ENCODE assay signal across 8 cellular contexts in the genomic region with DNA sequence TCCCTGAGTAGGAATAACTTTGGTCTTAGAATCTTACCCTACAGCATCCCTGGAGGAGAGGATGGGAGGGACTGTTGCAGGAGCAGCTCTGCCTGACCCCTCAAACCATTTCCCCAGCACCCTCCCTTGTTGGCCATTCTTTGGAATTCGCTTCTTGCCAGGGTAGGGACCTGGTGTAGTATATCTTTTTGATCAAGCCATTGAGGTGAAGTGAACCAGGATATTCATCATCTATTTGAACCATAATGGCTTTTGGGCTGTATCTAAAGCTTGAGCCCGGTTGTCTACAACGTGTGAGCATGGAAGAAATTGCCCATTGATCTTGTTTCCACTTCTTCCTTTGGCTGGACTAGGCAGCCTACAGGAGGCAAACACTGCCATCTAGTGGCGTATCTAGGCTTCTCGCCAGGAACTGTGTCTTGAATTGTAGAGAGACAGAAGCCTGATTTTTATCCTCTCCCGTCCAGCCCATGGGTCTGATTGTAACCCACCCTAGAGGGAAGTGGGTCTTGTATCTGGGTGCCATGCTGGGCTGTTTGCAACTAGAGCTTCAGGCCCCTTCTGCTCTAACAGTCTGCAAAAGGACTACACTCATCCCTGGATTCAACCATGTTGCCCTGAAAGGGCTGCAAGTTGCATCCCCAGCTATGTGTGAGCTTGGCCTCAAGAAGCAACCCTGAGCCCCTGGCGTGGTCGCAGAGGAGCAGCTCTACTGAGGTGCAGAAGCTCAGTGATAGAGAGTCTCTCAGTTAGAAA.
DNase-seq lines count a peak whose midpoint lies in the region; ATAC-seq and TF ChIP-seq lines count a peak whose summit lies in the region.

No MANE protein-coding gene starts in this region.

- H3K36me3 ChIP-seq in KMS-11 (ENCODE audit: insufficient read depth) = no peaks in the 10 kb centered on the region
- no peaks in the 10 kb centered on the region for H3K36me3 ChIP-seq in Peyer's patch
- no peaks in the 10 kb centered on the region for H3K36me3 ChIP-seq in stomach

- no peak overlapping the region for H3K9ac ChIP-seq in KMS-11

- ATAC-seq in GM19452 (IDR thresholded peaks at IDR 0.05; ENCODE audit: unreplicated experiment) = no peak

- 10 to 23% (median 16%) methylated on average over 8 of the region's 8 CpGs for WGBS in stomach, 5 donors

- TF ChIP-seq EP300 in stomach (IDR thresholded peaks at IDR 0.05) = no peak

- H3K27me3 Mint-ChIP-seq in nephron (ENCODE audit: low read depth) = no peaks in the 10 kb centered on the region

- H3K4me3 ChIP-seq in KMS-11 (IDR thresholded peaks at IDR 0.05; ENCODE audit: insufficient read depth, low read depth, low read length) (no peak overlapping the region), Peyer's patch (no peak overlapping the region), fibroblast of mammary gland (ENCODE audit: control insufficient read depth, low read depth, low read length) (no peak overlapping the region), stomach (no peak overlapping the region)

- H3K79me2 ChIP-seq in KMS-11 (ENCODE audit: insufficient read depth, low read depth) = no peaks in the 10 kb centered on the region

- H3K27me3 ChIP-seq in KMS-11 (ENCODE audit: insufficient read depth, low read depth) (no peaks in the 10 kb centered on the region), Peyer's patch (no peaks in the 10 kb centered on the region), stomach (no peaks in the 10 kb centered on the region)

- no peaks in the 10 kb centered on the region for H4K20me1 ChIP-seq in KMS-11 (ENCODE audit: insufficient read depth)

- DNase-seq in ELF-1 (ENCODE audit: low read depth, low spot score) = peak; percentile 85
- DNase-seq in Peyer's patch = peak; percentile 42 to 86 (median 65)
- DNase-seq in activated T-helper 1 cell treated with Interleukin-2 at 50 U/mL for 16 hours (ENCODE audit: low read depth) = peak; percentile 28
- DNase-seq in fibroblast of mammary gland (ENCODE audit: low read depth) = peak; percentile 86
- peak; percentile 82 for DNase-seq in stomach

- H3K9me3 ChIP-seq in Peyer's patch (no peaks in the 10 kb centered on the region), stomach (no peaks in the 10 kb centered on the region)

- no peak overlapping the region for H3K4me2 ChIP-seq in KMS-11

- no peaks in the 10 kb centered on the region for H3K4me1 ChIP-seq in KMS-11 (ENCODE audit: low read depth, poor library complexity, severe bottlenecking)
- peaks cover 0 to 33% (median 0%) of the 10 kb centered on the region in 4 donors for H3K4me1 ChIP-seq in Peyer's patch
- peaks cover 13 to 64% (median 45%) of the 10 kb centered on the region in 4 donors for H3K4me1 ChIP-seq in stomach

- H3K27ac ChIP-seq in KMS-11 (no peak overlapping the region), Peyer's patch (peak overlapping the region in 3 of 4 donors; percentile 25 to 61 (median 26)), stomach (peak overlapping the region in 4 of 5 donors; percentile 45 to 81 (median 72))

- peak overlapping the region; percentile 62 to 83 (median 83) for H3K27ac Mint-ChIP-seq in nephron

- no peaks in the 10 kb centered on the region for H3K9me3 Mint-ChIP-seq in nephron

- no peak overlapping the region for H2AFZ ChIP-seq in KMS-11 (ENCODE audit: low read depth)

- peaks cover 47% of the 10 kb centered on the region for H3K4me1 Mint-ChIP-seq in nephron

- H3K36me3 Mint-ChIP-seq in nephron (ENCODE audit: low read depth) = no peaks in the 10 kb centered on the region

- intact Hi-C loops in stomach (cut with DNase I; ENCODE audit: low total_unique reads) = loop anchor here (10.0 kb wide), 1 partner anchor 205 kb away; no protein-coding TSS in a partner anchor

- H3K4me3 Mint-ChIP-seq in nephron = no peak overlapping the region

- TF ChIP-seq CTCF in KMS-11 (conservative IDR thresholded peaks at IDR 0.05; ENCODE audit: low read depth, low read length) = peak; percentile 92
- peak; percentile 13 to 87 (median 83) for TF ChIP-seq CTCF in Peyer's patch (IDR thresholded peaks at IDR 0.05)
- TF ChIP-seq CTCF in fibroblast of mammary gland (conservative IDR thresholded peaks at IDR 0.05; ENCODE audit: control insufficient read depth, insufficient read depth, low read depth, low read length) = peak; percentile 96
- peak; percentile 76 to 91 (median 89) for TF ChIP-seq CTCF in nephron (IDR thresholded peaks at IDR 0.05; ENCODE audit: unreplicated experiment in 3 of 3)
- peak in 5 of 7 experiments; percentile 71 to 80 (median 75) for TF ChIP-seq CTCF in stomach (IDR thresholded peaks at IDR 0.05)

- no peak for TF ChIP-seq POLR2A in Peyer's patch (IDR thresholded peaks at IDR 0.05)
- TF ChIP-seq POLR2A in stomach (IDR thresholded peaks at IDR 0.05) = no peak

Comparison
In these comparisons a context has a peak if more than half of its experiments do, and no peak if none do; other contexts are left out.
1. DNase-seq: peak in every context shown above with its lines; median percentile 86 in fibroblast of mammary gland; 85 in ELF-1; 82 in stomach; 65 in Peyer's patch; 28 in activated T-helper 1 cell treated with Interleukin-2 at 50 U/mL for 16 hours.